Comparison of ENCODE assay signal across 23 cellular contexts in the genomic region with DNA sequence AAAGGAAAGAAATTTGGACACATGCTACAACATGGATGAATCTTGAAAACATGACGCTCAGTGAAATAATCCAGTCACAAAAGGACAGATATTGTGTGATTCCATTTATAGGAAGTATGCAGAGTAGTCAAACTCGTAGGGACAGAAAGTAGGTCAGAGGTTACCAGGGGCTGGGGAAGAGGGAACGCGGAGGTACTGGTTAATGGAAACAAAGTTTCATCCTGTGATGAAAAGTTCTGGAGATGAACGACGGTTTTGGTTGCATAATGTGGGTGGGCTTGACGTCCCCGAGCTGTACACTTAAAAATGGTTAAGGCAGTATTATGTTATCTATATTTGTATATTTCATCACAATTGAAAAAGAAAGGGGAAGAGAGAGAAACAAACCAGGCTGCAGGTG. TPM values are rescaled to one million over a fixed set of nuclear protein-coding genes. Genes with fewer than 3 reads are reported as not detected.
DNase-seq lines count a peak whose midpoint lies in the region; FAIRE-seq and TF ChIP-seq lines count a peak whose summit lies in the region.
"Had no signal": no experiment of that assay in that cellular context is flagged by ENCODE, and none has a peak within 500 bp of the region (broad histone marks: within the 10 kb centered on the region; RNA-seq: fewer than 3 reads in every experiment).

No MANE protein-coding gene starts in this region.

- no peaks in the 10 kb centered on the region for H3K9me3 ChIP-seq in CD8-positive, alpha-beta memory T cell (ENCODE audit: low read length)
- H3K9me3 ChIP-seq: MG63 had no signal

- DNase-seq in CD14-positive monocyte (ENCODE audit: low spot score) (no peak), MV-4-11 (lab: John Stamatoyannopoulos, UW) (peak; percentile 82), SIG-M5 treated with dmso at 0.1 percent for 504 hours (lab: John Stamatoyannopoulos, UW; ENCODE audit: unreplicated experiment) (peak; percentile 97), mesenteric fat pad (ENCODE audit: low spot score) (peak; percentile 37), DMS 273 treated with DMSO at 0.1 percent for 48 hours (lab: John Stamatoyannopoulos, UW) (no peak), urothelium cell line (ENCODE audit: low spot score) (no peak), NCI-H2227 (lab: John Stamatoyannopoulos, UW; ENCODE audit: unreplicated experiment) (no peak)
- DNase-seq in CD8-positive, alpha-beta memory T cell: no peak
- DNase-seq: GF-D8, HFFc6, IMR-90, Karpas-422, MG63, NCI-H1417, NCI-H187 treated with DMSO at 0.1 percent for 48 hours, NCI-H446, NCI-H69 had no signal

- H3K27ac Mint-ChIP-seq in CD14-positive monocyte: peak overlapping the region; percentile 81 to 93 (median 87)
- peak overlapping the region in 1 of 8 donors; percentile 4 for H3K27ac Mint-ChIP-seq in CD8-positive, alpha-beta memory T cell
- H3K27ac Mint-ChIP-seq: HFFc6 had no signal

- H3K36me3 ChIP-seq in CD8-positive, alpha-beta memory T cell (ENCODE audit: insufficient read depth, low read length): no peaks in the 10 kb centered on the region
- H3K36me3 ChIP-seq: MG63 had no signal

- intact Hi-C loops in CD14-positive monocyte (cut with micrococcal nuclease): loop anchor here (5.0 kb wide), 2 partner anchors 35 to 40 kb away; no protein-coding TSS in a partner anchor

- no peak overlapping the region for H3K4me3 ChIP-seq in CD8-positive, alpha-beta memory T cell (ENCODE audit: low read length)
- H3K4me3 ChIP-seq: MG63 had no signal

- H3K9me3 Mint-ChIP-seq in CD14-positive monocyte: peaks cover 0 to 2% (median 0%) of the 10 kb centered on the region in 7 donors
- H3K9me3 Mint-ChIP-seq in CD8-positive, alpha-beta memory T cell: no peaks in the 10 kb centered on the region
- H3K9me3 Mint-ChIP-seq: HFFc6 had no signal

- no peak for FAIRE-seq in urothelium cell line (lab: Jason Lieb, UNC)
- FAIRE-seq: GM12892, H54 had no signal

- H3K27me3 ChIP-seq in CD8-positive, alpha-beta memory T cell (ENCODE audit: insufficient read depth, low read length, poor library complexity, severe bottlenecking): no peaks in the 10 kb centered on the region
- H3K27me3 ChIP-seq: MG63 had no signal

- peaks cover 76% of the 10 kb centered on the region for H3K4me1 Mint-ChIP-seq in CD14-positive monocyte
- no peaks in the 10 kb centered on the region for H3K4me1 Mint-ChIP-seq in CD8-positive, alpha-beta memory T cell

- peak overlapping the region; percentile 13 to 84 for H3K4me3 Mint-ChIP-seq in CD14-positive monocyte
- H3K4me3 Mint-ChIP-seq in CD8-positive, alpha-beta memory T cell: no peak overlapping the region
- H3K4me3 Mint-ChIP-seq: HFFc6 had no signal

- CTCF ChIA-PET in CD8-positive, alpha-beta memory T cell (lab: Charles Lee): no interaction called here

- no peak for TF ChIP-seq CTCF in CD14-positive monocyte (IDR thresholded peaks at IDR 0.05)

- H3K36me3 Mint-ChIP-seq in CD14-positive monocyte: peaks cover 4 to 5% of the 10 kb centered on the region in 2 donors
- H3K36me3 Mint-ChIP-seq in CD8-positive, alpha-beta memory T cell: no peaks in the 10 kb centered on the region

- H3K27ac ChIP-seq in CD8-positive, alpha-beta memory T cell (ENCODE audit: low read depth, low read length): no peak overlapping the region

- POLR2A ChIA-PET in CD8-positive, alpha-beta memory T cell (lab: Charles Lee): no interaction called here

- no peaks in the 10 kb centered on the region for H3K4me1 ChIP-seq in CD8-positive, alpha-beta memory T cell (ENCODE audit: insufficient read depth, low read length)

- H3K27me3 Mint-ChIP-seq in CD14-positive monocyte (ENCODE audit: low read depth in 3 of 3): peaks cover 0 to 3% (median 0%) of the 10 kb centered on the region in 3 donors
- no peaks in the 10 kb centered on the region for H3K27me3 Mint-ChIP-seq in CD8-positive, alpha-beta memory T cell

RNA-seq across cellular contexts. Expression of a gene that starts 4.5 kb away (rescaled TPM):
- polyA plus RNA-seq in CD14-positive monocyte: under 1 TPM in 1 of 2 donors, not detected in 1; 0.18 TPM
- not detected for total RNA-seq in mesenteric fat pad
- total RNA-seq in CD8-positive, alpha-beta memory T cell: not detected
- polyA plus RNA-seq in CD8-positive, alpha-beta memory T cell: not detected
- total RNA-seq: A172, Daoy, HFFc6, HT1080, IMR-90 had no signal
- polyA plus RNA-seq: BJ, IMR-90 had no signal

RNA-seq across cellular contexts. Expression of a gene that starts 21.7 kb away (rescaled TPM):
- polyA plus RNA-seq in CD14-positive monocyte: 10 to 100 TPM; 11.1 to 13.2 TPM
- 3.7 TPM for total RNA-seq in mesenteric fat pad
- total RNA-seq in CD8-positive, alpha-beta memory T cell: 1 to 10 TPM; 7.7 to 9.0 TPM
- 953 TPM for polyA plus RNA-seq in CD8-positive, alpha-beta memory T cell
- total RNA-seq: A172, Daoy, HFFc6, HT1080, IMR-90 had no signal
- polyA plus RNA-seq: BJ, IMR-90 had no signal

RNA-seq across cellular contexts. Expression of a gene that starts 56.5 kb away (rescaled TPM):
- polyA plus RNA-seq in CD14-positive monocyte: 10 to 100 TPM; 48.0 to 48.3 TPM
- 37.1 TPM for total RNA-seq in mesenteric fat pad
- total RNA-seq in CD8-positive, alpha-beta memory T cell: 100 to 1,000 TPM; 105 to 108 TPM
- polyA plus RNA-seq in CD8-positive, alpha-beta memory T cell: 66.1 TPM

Comparison
In these comparisons a context has a peak if more than half of its experiments do, and no peak if none do; other contexts are left out.
1. DNase-seq: peak in MV-4-11 (single experiment), SIG-M5 treated with dmso at 0.1 percent for 504 hours (single experiment) and mesenteric fat pad (single experiment); none in CD14-positive monocyte (single experiment), DMS 273 treated with DMSO at 0.1 percent for 48 hours (single experiment), urothelium cell line (single experiment), CD8-positive, alpha-beta memory T cell (0 of 5) and NCI-H2227 (single experiment).
2. H3K4me3 Mint-ChIP-seq: peak in CD14-positive monocyte (2 of 2); none in CD8-positive, alpha-beta memory T cell (0 of 7).